In the genomic region with DNA sequence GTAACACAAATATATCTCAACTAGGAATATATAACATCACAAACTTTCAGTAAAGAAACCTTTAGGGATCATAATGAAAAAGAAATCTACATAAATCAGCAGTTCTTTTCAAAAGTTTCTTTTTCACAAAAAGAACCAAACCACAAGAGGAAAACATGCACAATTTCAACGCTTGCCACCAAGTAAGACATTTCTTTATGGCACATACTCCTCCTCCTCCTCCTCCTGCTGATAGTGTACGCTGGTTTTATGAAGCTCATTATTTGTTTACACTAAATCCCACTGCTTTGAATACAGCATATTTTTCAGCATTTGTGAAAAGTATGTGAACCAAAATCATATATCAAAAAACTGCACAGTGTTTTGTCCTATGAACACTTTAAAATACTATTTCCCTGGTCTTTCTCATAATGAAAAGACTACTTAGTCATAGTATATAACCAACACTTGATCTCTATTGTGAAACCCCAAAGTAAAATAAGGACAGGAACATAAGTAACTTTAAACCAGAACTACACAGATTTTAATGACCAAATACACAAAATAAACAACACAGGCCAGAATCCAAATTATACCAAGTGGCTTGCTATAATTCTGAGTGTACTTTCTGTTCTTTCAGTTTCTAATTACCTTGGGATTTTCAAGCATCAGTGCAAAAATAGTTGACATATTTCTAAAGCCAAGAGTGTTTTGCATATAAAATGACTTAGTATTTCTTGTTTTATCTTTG, we compare ENCODE assay signal across 10 cellular contexts.
A peak's percentile ranks its signal among the peaks of the same experiment; 100 is the strongest.
DNase-seq lines count a peak whose midpoint lies in the region; ATAC-seq, FAIRE-seq and TF ChIP-seq lines count a peak whose summit lies in the region.
"Had no signal": no experiment of that assay in that cellular context is flagged by ENCODE, and none has a peak within 500 bp of the region (broad histone marks: within the 10 kb centered on the region; RNA-seq: fewer than 3 reads in every experiment).

No MANE protein-coding gene starts in this region.

- H4K20me1 ChIP-seq in GM23338 (replicated peaks; ENCODE audit: insufficient read depth): peaks cover 10% of the 10 kb centered on the region

- TF ChIP-seq CTCF in CD8-positive, alpha-beta T cell (IDR thresholded peaks at IDR 0.05): no peak
- TF ChIP-seq CTCF in GM23338 (conservative IDR thresholded peaks at IDR 0.05; ENCODE audit: low read depth in 2 of 2) (no peak), lower leg skin (IDR thresholded peaks at IDR 0.05) (no peak)

- H3K4me1 ChIP-seq in CD8-positive, alpha-beta T cell (ENCODE audit: insufficient read depth, low read length): no peaks in the 10 kb centered on the region
- H3K4me1 ChIP-seq in GM23338 (ENCODE audit: insufficient read depth): peaks cover 14% of the 10 kb centered on the region; the same call in 1 of the 2 replicates

- ATAC-seq in CD8-positive, alpha-beta T cell: no peak
- ATAC-seq in GM23338 (no peak), GM19023 (IDR thresholded peaks at IDR 0.05; ENCODE audit: unreplicated experiment) (no peak)
- peak; percentile 78 to 86 for ATAC-seq in natural killer cell treated with Interleukin-12 subunit alpha and Interleukin-12 subunit beta and Interleukin-15 and Interleukin-18, amount 100 ng/mL, for 72 hours

- H3K36me3 Mint-ChIP-seq in CD8-positive, alpha-beta T cell: peaks cover 5% of the 10 kb centered on the region
- no peaks in the 10 kb centered on the region for H3K36me3 Mint-ChIP-seq in GM23338 (ENCODE audit: low read depth)
- no peaks in the 10 kb centered on the region for H3K36me3 Mint-ChIP-seq in natural killer cell treated with Interleukin-12 subunit alpha and Interleukin-12 subunit beta and Interleukin-15 and Interleukin-18, amount 100 ng/mL, for 72 hours

- peak overlapping the region; percentile 13; the same call in 1 of the 2 replicates for H3K4me2 ChIP-seq in GM23338

- no peaks in the 10 kb centered on the region for H3K9me2 ChIP-seq in GM23338 (ENCODE audit: insufficient read depth)

- DNase-seq in CD8-positive, alpha-beta T cell: no peak
- no peak for DNase-seq in GM23338 (ENCODE audit: low spot score)
- peak; percentile 87 for DNase-seq in amniotic epithelial cell (ENCODE audit: low read depth)
- no peak for DNase-seq in natural killer cell treated with Interleukin-12 subunit alpha and Interleukin-12 subunit beta and Interleukin-15 and Interleukin-18, amount 100 ng/mL, for 72 hours (ENCODE audit: low spot score)
- no peak for DNase-seq in A172 (ENCODE audit: low spot score)
- DNase-seq in GM12892 (ENCODE audit: insufficient read length): no peak
- DNase-seq in lower leg skin (ENCODE audit: low spot score in 2 of 2): no peak
- DNase-seq: NCI-H69, testis had no signal

- POLR2A ChIA-PET in CD8-positive, alpha-beta T cell (lab: Charles Lee): interaction anchor here (0.7 to 1.6 kb wide), 2 partner anchors 9 kb away, joined by 3 to 4 read pairs; no protein-coding TSS in a partner anchor

- H3K27ac Mint-ChIP-seq in CD8-positive, alpha-beta T cell: peak overlapping the region; percentile 23
- H3K27ac Mint-ChIP-seq in GM23338: no peak overlapping the region; the same call in 1 of the 2 replicates
- peak overlapping the region; percentile 83 to 95 for H3K27ac Mint-ChIP-seq in natural killer cell treated with Interleukin-12 subunit alpha and Interleukin-12 subunit beta and Interleukin-15 and Interleukin-18, amount 100 ng/mL, for 72 hours

- no peaks in the 10 kb centered on the region for H3F3A ChIP-seq in GM23338 (replicated peaks; ENCODE audit: low read depth)

- H3K9me3 Mint-ChIP-seq in CD8-positive, alpha-beta T cell: no peaks in the 10 kb centered on the region
- H3K9me3 Mint-ChIP-seq in GM23338: no peaks in the 10 kb centered on the region
- H3K9me3 Mint-ChIP-seq in natural killer cell treated with Interleukin-12 subunit alpha and Interleukin-12 subunit beta and Interleukin-15 and Interleukin-18, amount 100 ng/mL, for 72 hours: no peaks in the 10 kb centered on the region

- H3K27ac ChIP-seq in CD8-positive, alpha-beta T cell (ENCODE audit: low read depth, low read length): no peak overlapping the region
- no peak overlapping the region for H3K27ac ChIP-seq in GM23338 (ENCODE audit: low read depth)

- WGBS in lower leg skin, 2 donors: 73 to 78% methylated on average over 2 of the region's 2 CpGs

- H3K9me3 ChIP-seq in CD8-positive, alpha-beta T cell (ENCODE audit: low read length): no peaks in the 10 kb centered on the region
- H3K9me3 ChIP-seq: testis had no signal

- CTCF ChIA-PET in CD8-positive, alpha-beta T cell (lab: Charles Lee): interaction anchor here (1.3 kb wide), 1 partner anchor 203 kb away, joined by 7 read pairs; no protein-coding TSS in a partner anchor

- intact Hi-C loops in CD8-positive, alpha-beta T cell (cut with DNase I, micrococcal nuclease): no loop called here
- intact Hi-C loops in lower leg skin (cut with DNase I; ENCODE audit: low total_unique reads): no loop called here

- H3K27me3 ChIP-seq in CD8-positive, alpha-beta T cell (ENCODE audit: insufficient read depth, low read length): no peaks in the 10 kb centered on the region
- no peaks in the 10 kb centered on the region for H3K27me3 ChIP-seq in GM23338 (ENCODE audit: insufficient read depth)
- H3K27me3 ChIP-seq: testis had no signal

- no peak overlapping the region for H2AFZ ChIP-seq in GM23338

- no peaks in the 10 kb centered on the region for H3K36me3 ChIP-seq in CD8-positive, alpha-beta T cell (ENCODE audit: insufficient read depth, low read length)
- no peaks in the 10 kb centered on the region for H3K36me3 ChIP-seq in GM23338 (ENCODE audit: insufficient read depth)

- no peak overlapping the region for H3K4me3 ChIP-seq in CD8-positive, alpha-beta T cell (ENCODE audit: low read depth, low read length)
- H3K4me3 ChIP-seq in GM23338 (no peak overlapping the region), lower leg skin (ENCODE audit: low read depth, poor library complexity, severe bottlenecking) (no peak overlapping the region)
- H3K4me3 ChIP-seq: testis had no signal

- no peak overlapping the region for H3K4me3 Mint-ChIP-seq in CD8-positive, alpha-beta T cell
- H3K4me3 Mint-ChIP-seq in GM23338: no peak overlapping the region
- peak overlapping the region; percentile 77 for H3K4me3 Mint-ChIP-seq in natural killer cell treated with Interleukin-12 subunit alpha and Interleukin-12 subunit beta and Interleukin-15 and Interleukin-18, amount 100 ng/mL, for 72 hours

- TF ChIP-seq POLR2A in GM12892 (IDR thresholded peaks at IDR 0.05; ENCODE audit: low read depth, low read length): no peak
- no peak for TF ChIP-seq POLR2A in lower leg skin (IDR thresholded peaks at IDR 0.05)

- no peak for FAIRE-seq in GM12892 (lab: Jason Lieb, UNC)

- no peaks in the 10 kb centered on the region for H3K27me3 Mint-ChIP-seq in CD8-positive, alpha-beta T cell (ENCODE audit: low read depth)
- H3K27me3 Mint-ChIP-seq in GM23338 (ENCODE audit: insufficient read depth, low read depth, poor library complexity): peaks cover 7% of the 10 kb centered on the region
- H3K27me3 Mint-ChIP-seq in natural killer cell treated with Interleukin-12 subunit alpha and Interleukin-12 subunit beta and Interleukin-15 and Interleukin-18, amount 100 ng/mL, for 72 hours: no peaks in the 10 kb centered on the region

- H3K79me2 ChIP-seq in GM23338 (replicated peaks; ENCODE audit: insufficient read depth): peaks cover 15% of the 10 kb centered on the region

- peaks cover 7% of the 10 kb centered on the region for H3K4me1 Mint-ChIP-seq in CD8-positive, alpha-beta T cell (ENCODE audit: low read depth)
- peaks cover 20% of the 10 kb centered on the region for H3K4me1 Mint-ChIP-seq in GM23338
- peaks cover 27 to 46% of the 10 kb centered on the region in 2 donors for H3K4me1 Mint-ChIP-seq in natural killer cell treated with Interleukin-12 subunit alpha and Interleukin-12 subunit beta and Interleukin-15 and Interleukin-18, amount 100 ng/mL, for 72 hours (ENCODE audit: low read depth in 2 of 2)

TF ChIP-seq in GM23338, 12 proteins besides CTCF, POLR2A, EP300 and RAD21 (continues in another document):
- no peak for TF ChIP-seq ZNF331 (CRISPR knock-in tag; IDR thresholded peaks at IDR 0.05; ENCODE audit: low read depth)
- no peak for TF ChIP-seq EZH2phosphoT487 (IDR thresholded peaks at IDR 0.05; ENCODE audit: unreplicated experiment)
- TF ChIP-seq, protein P1, sequence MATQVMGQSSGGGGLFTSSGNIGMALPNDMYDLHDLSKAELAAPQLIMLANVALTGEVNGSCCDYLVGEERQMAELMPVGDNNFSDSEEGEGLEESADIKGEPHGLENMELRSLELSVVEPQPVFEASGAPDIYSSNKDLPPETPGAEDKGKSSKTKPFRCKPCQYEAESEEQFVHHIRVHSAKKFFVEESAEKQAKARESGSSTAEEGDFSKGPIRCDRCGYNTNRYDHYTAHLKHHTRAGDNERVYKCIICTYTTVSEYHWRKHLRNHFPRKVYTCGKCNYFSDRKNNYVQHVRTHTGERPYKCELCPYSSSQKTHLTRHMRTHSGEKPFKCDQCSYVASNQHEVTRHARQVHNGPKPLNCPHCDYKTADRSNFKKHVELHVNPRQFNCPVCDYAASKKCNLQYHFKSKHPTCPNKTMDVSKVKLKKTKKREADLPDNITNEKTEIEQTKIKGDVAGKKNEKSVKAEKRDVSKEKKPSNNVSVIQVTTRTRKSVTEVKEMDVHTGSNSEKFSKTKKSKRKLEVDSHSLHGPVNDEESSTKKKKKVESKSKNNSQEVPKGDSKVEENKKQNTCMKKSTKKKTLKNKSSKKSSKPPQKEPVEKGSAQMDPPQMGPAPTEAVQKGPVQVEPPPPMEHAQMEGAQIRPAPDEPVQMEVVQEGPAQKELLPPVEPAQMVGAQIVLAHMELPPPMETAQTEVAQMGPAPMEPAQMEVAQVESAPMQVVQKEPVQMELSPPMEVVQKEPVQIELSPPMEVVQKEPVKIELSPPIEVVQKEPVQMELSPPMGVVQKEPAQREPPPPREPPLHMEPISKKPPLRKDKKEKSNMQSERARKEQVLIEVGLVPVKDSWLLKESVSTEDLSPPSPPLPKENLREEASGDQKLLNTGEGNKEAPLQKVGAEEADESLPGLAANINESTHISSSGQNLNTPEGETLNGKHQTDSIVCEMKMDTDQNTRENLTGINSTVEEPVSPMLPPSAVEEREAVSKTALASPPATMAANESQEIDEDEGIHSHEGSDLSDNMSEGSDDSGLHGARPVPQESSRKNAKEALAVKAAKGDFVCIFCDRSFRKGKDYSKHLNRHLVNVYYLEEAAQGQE (IDR thresholded peaks at IDR 0.05; ENCODE audit: unreplicated experiment): no peak
- TF ChIP-seq CREB1 (CRISPR knock-in tag; IDR thresholded peaks at IDR 0.05; ENCODE audit: low read depth): no peak
- no peak for TF ChIP-seq ZNF114 (CRISPR knock-in tag; IDR thresholded peaks at IDR 0.05)
- TF ChIP-seq STAT1 (IDR thresholded peaks at IDR 0.05; ENCODE audit: unreplicated experiment): no peak
- TF ChIP-seq POLR2AphosphoS5 (IDR thresholded peaks at IDR 0.05; ENCODE audit: low read depth): no peak

Comparison
In these comparisons a context has a peak if more than half of its experiments do, and no peak if none do; other contexts are left out.
1. ATAC-seq: peak in natural killer cell treated with Interleukin-12 subunit alpha and Interleukin-12 subunit beta and Interleukin-15 and Interleukin-18, amount 100 ng/mL, for 72 hours (2 of 2); none in CD8-positive, alpha-beta T cell (single experiment), GM23338 (single experiment) and GM19023 (single experiment).